9 cellular contexts compared by ENCODE assay signal in the genomic region with DNA sequence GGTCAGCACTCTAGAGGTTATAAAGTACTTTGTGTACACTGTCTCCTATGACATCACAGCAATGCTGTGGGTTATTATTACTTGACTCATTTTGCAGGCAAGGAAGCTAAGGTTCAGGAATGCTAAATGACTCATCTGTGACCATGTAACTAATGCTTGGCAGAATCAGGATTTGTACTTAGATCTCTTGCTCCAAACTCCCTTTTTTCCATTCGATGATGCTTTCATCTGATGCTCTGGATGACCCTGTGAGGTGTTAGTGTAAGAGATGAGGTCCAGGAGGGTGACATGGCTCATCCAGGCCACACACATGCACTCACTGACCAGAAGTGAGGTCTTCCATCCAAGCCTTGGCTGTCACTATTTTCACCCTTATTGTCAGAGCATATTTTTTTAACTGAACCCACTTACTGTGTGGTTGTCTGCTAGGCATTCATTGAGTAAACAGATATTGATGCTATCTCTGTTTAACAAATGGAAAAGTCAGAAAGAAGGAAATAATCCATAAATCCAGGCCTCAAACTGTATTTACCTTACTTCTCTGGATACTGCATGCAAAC. TPM values are rescaled to one million over a fixed set of nuclear protein-coding genes. Genes with fewer than 3 reads are reported as not detected.
A peak's percentile ranks its signal among the peaks of the same experiment; 100 is the strongest.
DNase-seq lines count a peak whose midpoint lies in the region; ATAC-seq and TF ChIP-seq lines count a peak whose summit lies in the region.
"Had no signal": no experiment of that assay in that cellular context is flagged by ENCODE, and none has a peak within 500 bp of the region (broad histone marks: within the 10 kb centered on the region; RNA-seq: fewer than 3 reads in every experiment).

No MANE protein-coding gene starts in this region.

- no peaks in the 10 kb centered on the region for H3K27me3 Mint-ChIP-seq in activated CD4-positive, alpha-beta T cell treated with anti-CD3 and anti-CD28 coated beads, Interleukin-2, amount 10 ng/mL, durations not matched to agents 24 days and 14 days

- H3K27ac Mint-ChIP-seq in activated CD4-positive, alpha-beta T cell treated with anti-CD3 and anti-CD28 coated beads, Interleukin-2, amount 10 ng/mL, durations not matched to agents 24 days and 14 days, result peak overlapping the region; percentile 80

- intact Hi-C loops in activated CD4-positive, alpha-beta T cell treated with anti-CD3 and anti-CD28 coated beads, Interleukin-2, amount 10 ng/mL, durations not matched to agents 24 days and 14 days (cut with micrococcal nuclease), result loop anchor here (1.0 to 2.0 kb wide), 6 partner anchors 17 to 51 kb away; no protein-coding TSS in a partner anchor

- peaks cover 54% of the 10 kb centered on the region for H3K4me1 Mint-ChIP-seq in activated CD4-positive, alpha-beta T cell treated with anti-CD3 and anti-CD28 coated beads, Interleukin-2, amount 10 ng/mL, durations not matched to agents 24 days and 14 days

- H3K4me3 Mint-ChIP-seq in activated CD4-positive, alpha-beta T cell treated with anti-CD3 and anti-CD28 coated beads, Interleukin-2, amount 10 ng/mL, durations not matched to agents 24 days and 14 days, result peak overlapping the region; percentile 53

- no peak for TF ChIP-seq CTCF in fibroblast of the aortic adventitia (IDR thresholded peaks at IDR 0.05; ENCODE audit: insufficient read depth, low read length)

- H3K4me3 ChIP-seq in fibroblast of the aortic adventitia (ENCODE audit: low read depth, low read length), result no peak overlapping the region

- peaks cover 4% of the 10 kb centered on the region for H3K9me3 Mint-ChIP-seq in activated CD4-positive, alpha-beta T cell treated with anti-CD3 and anti-CD28 coated beads, Interleukin-2, amount 10 ng/mL, durations not matched to agents 24 days and 14 days

- DNase-seq in activated CD4-positive, alpha-beta T cell treated with anti-CD3 and anti-CD28 coated beads, Interleukin-2, amount 10 ng/mL, durations not matched to agents 24 days and 14 days, result no peak
- no peak for DNase-seq in activated CD4-positive, alpha-beta T cell treated with anti-CD3 and anti-CD28 coated beads, Interleukin-2, amount 50 U/mL, for 1 hour
- DNase-seq in SW480 (ENCODE audit: low spot score) (peak; percentile 88), fibroblast of the aortic adventitia (ENCODE audit: low read depth) (peak; percentile 96), stromal cell of bone marrow (ENCODE audit: low read depth) (peak; percentile 98), SKM-1 treated with dmso at 0.1 percent for 144 hours (lab: John Stamatoyannopoulos, UW; ENCODE audit: unreplicated experiment) (no peak), NCI-H1105 treated with DMSO at 0.1 percent for 48 hours (lab: John Stamatoyannopoulos, UW) (no peak)
- DNase-seq: DND-41 had no signal

- H3K36me3 Mint-ChIP-seq in activated CD4-positive, alpha-beta T cell treated with anti-CD3 and anti-CD28 coated beads, Interleukin-2, amount 10 ng/mL, durations not matched to agents 24 days and 14 days (ENCODE audit: low read depth), result peaks cover 3% of the 10 kb centered on the region

- no peak for ATAC-seq in HG03025 (IDR thresholded peaks at IDR 0.05; ENCODE audit: low FRiP score, unreplicated experiment)

RNA-seq across cellular contexts. Expression of a gene that starts 59.0 kb away (rescaled TPM):
- 98.1 and 107 TPM in 2 replicates for total RNA-seq in activated CD4-positive, alpha-beta T cell treated with anti-CD3 and anti-CD28 coated beads, Interleukin-2, amount 10 ng/mL, durations not matched to agents 24 days and 14 days
- total RNA-seq in fibroblast of the aortic adventitia (ENCODE audit: low replicate concordance), result not detected in 2 replicates

Comparison
In these comparisons a context has a peak if more than half of its experiments do, and no peak if none do; other contexts are left out.
1. DNase-seq: peak in SW480 (single experiment), fibroblast of the aortic adventitia (single experiment) and stromal cell of bone marrow (single experiment); none in activated CD4-positive, alpha-beta T cell treated with anti-CD3 and anti-CD28 coated beads, Interleukin-2, amount 10 ng/mL, durations not matched to agents 24 days and 14 days (single experiment), activated CD4-positive, alpha-beta T cell treated with anti-CD3 and anti-CD28 coated beads, Interleukin-2, amount 50 U/mL, for 1 hour (single experiment), SKM-1 treated with dmso at 0.1 percent for 144 hours (single experiment) and NCI-H1105 treated with DMSO at 0.1 percent for 48 hours (single experiment).
2. RNA of a gene that starts 59.0 kb away (total RNA-seq): 98.1 to 107 TPM in activated CD4-positive, alpha-beta T cell treated with anti-CD3 and anti-CD28 coated beads, Interleukin-2, amount 10 ng/mL, durations not matched to agents 24 days and 14 days; not detected in fibroblast of the aortic adventitia; every median in the first group is over 10 times any median in the second.